In genomic region chr1:216330262-216330661, GRCh38 we compare ENCODE assay signal across 18 cellular contexts.
DNase-seq lines count a peak whose midpoint lies in the region; ATAC-seq and TF ChIP-seq lines count a peak whose summit lies in the region.
"Had no signal": no experiment of that assay in that cellular context is flagged by ENCODE, and none has a peak within 500 bp of the region (broad histone marks: within the 10 kb centered on the region; RNA-seq: fewer than 3 reads in every experiment).

No MANE protein-coding gene starts in this region.

- peak overlapping the region; percentile 40 for H2AFZ ChIP-seq in ACC112 (ENCODE audit: low read length, unreplicated experiment)

- H3K4me3 ChIP-seq in ACC112 (ENCODE audit: low read depth, low read length) (no peak overlapping the region), cardiac fibroblast (replicated peaks in 1 of 2; ENCODE audit: low read depth in 2 of 2, low read length in 2 of 2) (no peak overlapping the region)
- H3K4me3 ChIP-seq: BLaER1 treated with 17β-estradiol and CSF1 and Interleukin-3, amounts not matched to agents 10 nM and 100 nM; GM12878 had no signal

- H3K79me2 ChIP-seq in ACC112 (ENCODE audit: control insufficient read depth, insufficient read depth, low read length, unreplicated experiment): no peaks in the 10 kb centered on the region

- no peak for ATAC-seq in HG03196 (IDR thresholded peaks at IDR 0.05; ENCODE audit: unreplicated experiment)
- ATAC-seq: GM12878, HepG2, Panc1 had no signal

- no peak for TF ChIP-seq CTCF in cardiac fibroblast (IDR thresholded peaks at IDR 0.05; ENCODE audit: low read depth, low read length)

- no peaks in the 10 kb centered on the region for H3K36me3 ChIP-seq in ACC112 (ENCODE audit: insufficient read depth, low read length)
- H3K36me3 ChIP-seq: BLaER1 treated with 17β-estradiol and CSF1 and Interleukin-3, amounts not matched to agents 10 nM and 100 nM had no signal

- H3K4me1 ChIP-seq in ACC112 (ENCODE audit: control insufficient read depth, insufficient read depth, low read length, unreplicated experiment): peaks cover 19% of the 10 kb centered on the region

- no peak overlapping the region for H3K27ac ChIP-seq in ACC112 (ENCODE audit: low read depth, low read length)
- H3K27ac ChIP-seq: BLaER1 treated with 17β-estradiol and CSF1 and Interleukin-3, amounts not matched to agents 10 nM and 100 nM had no signal

- DNase-seq in LHCN-M2 (ENCODE audit: low read depth) (peak; percentile 20), cardiac fibroblast (ENCODE audit: low read depth in 2 of 2) (peak; percentile 3 to 20), kidney tubule cell (ENCODE audit: low spot score) (peak; percentile 45), NCI-H1105 treated with DMSO at 0.1 percent for 48 hours (lab: John Stamatoyannopoulos, UW) (no peak), cerebellar cortex (ENCODE audit: low spot score) (no peak), NCI-H2081 treated with DMSO at 0.1 percent for 48 hours (lab: John Stamatoyannopoulos, UW) (no peak)
- DNase-seq: 8988T, DMS 273 treated with DMSO at 0.1 percent for 48 hours, Karpas-422, NCI-H1930, NCI-H510A treated with DMSO at 0.1 percent for 48 hours, SHP77 had no signal

- no peaks in the 10 kb centered on the region for H3K27me3 ChIP-seq in ACC112 (ENCODE audit: insufficient read depth, low read length)
- H3K27me3 ChIP-seq: BLaER1 treated with 17β-estradiol and CSF1 and Interleukin-3, amounts not matched to agents 10 nM and 100 nM had no signal

Comparison
In these comparisons a context has a peak if more than half of its experiments do, and no peak if none do; other contexts are left out.
1. DNase-seq: peak in LHCN-M2 (single experiment), cardiac fibroblast (2 of 2) and kidney tubule cell (single experiment); none in NCI-H1105 treated with DMSO at 0.1 percent for 48 hours (single experiment), cerebellar cortex (single experiment) and NCI-H2081 treated with DMSO at 0.1 percent for 48 hours (single experiment).